Comparison of ENCODE assay signal across 8 cellular contexts in the genomic region with DNA sequence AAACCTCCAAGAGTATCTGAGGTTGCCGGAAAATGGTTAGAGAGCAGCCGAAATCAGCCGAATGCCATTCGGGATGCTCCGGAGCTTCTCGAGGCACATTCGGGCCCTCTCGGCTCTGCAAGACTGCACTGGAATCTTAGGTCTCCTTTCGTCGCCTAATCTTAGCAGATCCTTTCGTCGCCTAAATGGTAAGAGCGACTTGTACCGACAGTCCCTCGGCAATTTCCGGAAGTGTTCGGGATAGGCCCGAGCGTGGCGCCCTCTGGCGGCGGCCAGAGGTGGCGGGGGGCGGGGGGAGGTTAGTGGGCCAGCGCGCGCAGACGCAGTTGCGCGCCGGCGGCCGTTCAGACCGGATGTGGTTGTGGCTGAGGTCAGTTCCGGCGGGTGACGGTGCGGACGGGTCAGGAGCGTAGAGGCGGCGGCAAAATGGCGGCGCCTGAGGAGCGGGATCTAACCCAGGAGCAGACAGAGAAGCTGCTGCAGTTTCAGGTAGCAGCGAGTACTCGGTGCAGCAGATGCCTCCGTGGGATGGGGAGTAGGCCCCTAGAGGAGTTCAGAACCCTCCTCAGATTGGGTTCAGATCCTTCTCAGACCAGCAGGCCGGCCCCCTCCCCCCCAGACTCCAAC.
DNase-seq lines count a peak whose midpoint lies in the region; ATAC-seq lines count a peak whose summit lies in the region.

A gene with protein sequence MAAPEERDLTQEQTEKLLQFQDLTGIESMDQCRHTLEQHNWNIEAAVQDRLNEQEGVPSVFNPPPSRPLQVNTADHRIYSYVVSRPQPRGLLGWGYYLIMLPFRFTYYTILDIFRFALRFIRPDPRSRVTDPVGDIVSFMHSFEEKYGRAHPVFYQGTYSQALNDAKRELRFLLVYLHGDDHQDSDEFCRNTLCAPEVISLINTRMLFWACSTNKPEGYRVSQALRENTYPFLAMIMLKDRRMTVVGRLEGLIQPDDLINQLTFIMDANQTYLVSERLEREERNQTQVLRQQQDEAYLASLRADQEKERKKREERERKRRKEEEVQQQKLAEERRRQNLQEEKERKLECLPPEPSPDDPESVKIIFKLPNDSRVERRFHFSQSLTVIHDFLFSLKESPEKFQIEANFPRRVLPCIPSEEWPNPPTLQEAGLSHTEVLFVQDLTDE (plus strand): TSS at position 404 of the 627 bp plus-strand sequence. CDS start 23 bp downstream, at position 427.

- ATAC-seq in GM19372 (IDR thresholded peaks at IDR 0.05; ENCODE audit: low read depth, unreplicated experiment) = peak; percentile 92
- peak; percentile 91 for ATAC-seq in HG03558 (IDR thresholded peaks at IDR 0.05; ENCODE audit: extremely low read depth, unreplicated experiment)

- peak; percentile 98 for DNase-seq in CD1c-positive myeloid dendritic cell (ENCODE audit: extremely low spot score)
- peak; percentile 96 for DNase-seq in NCI-H748 (lab: John Stamatoyannopoulos, UW; ENCODE audit: unreplicated experiment)
- peak; percentile 98 for DNase-seq in activated CD4-positive, alpha-beta T cell treated with anti-CD3 and anti-CD28 coated beads, Interleukin-2, amount 50 U/mL, for 1 hour
- DNase-seq in dedifferentiated amniotic fluid mesenchymal stem cell (ENCODE audit: extremely low spot score) = peak; percentile 99
- DNase-seq in left kidney (ENCODE audit: low read depth, low spot score) = peak; percentile 99
- DNase-seq in stimulated activated CD4-positive, alpha-beta T cell treated with anti-CD3 and anti-CD28 coated beads, Interleukin-2, amount 100 ng/mL, for 24 hours = peak; percentile 97 to 99

Comparison
In these comparisons a context has a peak if more than half of its experiments do, and no peak if none do; other contexts are left out.
1. Peak in every context shown above with its lines: DNase-seq and ATAC-seq.